Comparison of ENCODE assay signal across 14 cellular contexts in genomic region chr2:151891566-151892194, GRCh38.
DNase-seq lines count a peak whose midpoint lies in the region; ATAC-seq and TF ChIP-seq lines count a peak whose summit lies in the region.
"Had no signal": no experiment of that assay in that cellular context is flagged by ENCODE, and none has a peak within 500 bp of the region (broad histone marks: within the 10 kb centered on the region; RNA-seq: fewer than 3 reads in every experiment).

No MANE protein-coding gene starts in this region.

- H3K4me1 ChIP-seq in right cardiac atrium (ENCODE audit: control insufficient read depth, insufficient read depth, low read length) (peaks cover 1% of the 10 kb centered on the region), skeletal muscle satellite cell (ENCODE audit: control insufficient read depth, insufficient read depth, low read length) (no peaks in the 10 kb centered on the region)

- no peak overlapping the region for H3K9ac ChIP-seq in skeletal muscle satellite cell (ENCODE audit: low read depth, low read length)

- no peaks in the 10 kb centered on the region for H3K27me3 Mint-ChIP-seq in WTC11 (ENCODE audit: low read depth)
- H3K27me3 Mint-ChIP-seq in activated CD8-positive, alpha-beta T cell treated with anti-CD3 and anti-CD28 coated beads, Interleukin-2, amount 10 ng/mL, durations not matched to agents 7 days and 5 days (ENCODE audit: low read depth), result peaks cover 2% of the 10 kb centered on the region

- H3K4me1 Mint-ChIP-seq in WTC11, result no peaks in the 10 kb centered on the region
- H3K4me1 Mint-ChIP-seq in activated CD8-positive, alpha-beta T cell treated with anti-CD3 and anti-CD28 coated beads, Interleukin-2, amount 10 ng/mL, durations not matched to agents 7 days and 5 days (ENCODE audit: low read depth), result no peaks in the 10 kb centered on the region

- DNase-seq in HEK293T (ENCODE audit: extremely low spot score) (peak; percentile 14), WTC11 (ENCODE audit: low spot score) (peak; percentile 18), right cardiac atrium (no peak), foreskin melanocyte (no peak)
- no peak for DNase-seq in activated CD8-positive, alpha-beta T cell treated with anti-CD3 and anti-CD28 coated beads, Interleukin-2, amount 10 ng/mL, durations not matched to agents 7 days and 5 days
- DNase-seq: activated CD4-positive, alpha-beta T cell treated with anti-CD3 and anti-CD28 coated beads, Interleukin-2, amount 50 U/mL, for 48 hours; CD4-positive, alpha-beta T cell; NCI-H226; retina had no signal

- H3K9me3 ChIP-seq in right cardiac atrium (ENCODE audit: control insufficient read depth, low read length) (no peaks in the 10 kb centered on the region), skeletal muscle satellite cell (replicated peaks; ENCODE audit: low read length) (peaks cover 3% of the 10 kb centered on the region)

- H3K27ac ChIP-seq in right cardiac atrium (ENCODE audit: low read length), result no peak overlapping the region

- intact Hi-C loops in right cardiac atrium (cut with DNase I), result no loop called here

- H3K9me3 Mint-ChIP-seq in WTC11, result peaks cover 12% of the 10 kb centered on the region
- H3K9me3 Mint-ChIP-seq in activated CD8-positive, alpha-beta T cell treated with anti-CD3 and anti-CD28 coated beads, Interleukin-2, amount 10 ng/mL, durations not matched to agents 7 days and 5 days (ENCODE audit: insufficient read depth), result peaks cover 5% of the 10 kb centered on the region

- TF ChIP-seq CTCF in WTC11 (IDR thresholded peaks at IDR 0.05), result no peak

- H3K4me3 Mint-ChIP-seq in WTC11, result no peak overlapping the region
- no peak overlapping the region for H3K4me3 Mint-ChIP-seq in activated CD8-positive, alpha-beta T cell treated with anti-CD3 and anti-CD28 coated beads, Interleukin-2, amount 10 ng/mL, durations not matched to agents 7 days and 5 days
- H3K4me3 Mint-ChIP-seq: CD4-positive, alpha-beta T cell; T-helper 2 cell treated with Interferon-gamma antibody and Interleukin-4, amounts not matched to agents 5 μg/mL and 100 μg/mL, for 36 hours had no signal

- no peaks in the 10 kb centered on the region for H3K27me3 ChIP-seq in right cardiac atrium (ENCODE audit: control insufficient read depth, insufficient read depth)
- H3K27me3 ChIP-seq in skeletal muscle satellite cell (ENCODE audit: control insufficient read depth, insufficient read depth, low read length), result peaks cover 3% of the 10 kb centered on the region

- no peaks in the 10 kb centered on the region for H3K36me3 ChIP-seq in skeletal muscle satellite cell (ENCODE audit: insufficient read depth, low read length)

- WGBS in right cardiac atrium, result 52% methylated on average over 7 of the region's 7 CpGs

- peaks cover 4% of the 10 kb centered on the region; the same call in 1 of the 2 replicates for H3K36me3 Mint-ChIP-seq in WTC11
- no peaks in the 10 kb centered on the region for H3K36me3 Mint-ChIP-seq in activated CD8-positive, alpha-beta T cell treated with anti-CD3 and anti-CD28 coated beads, Interleukin-2, amount 10 ng/mL, durations not matched to agents 7 days and 5 days (ENCODE audit: low read depth)

- CTCF ChIA-PET in HEK293T (lab: Yijun Ruan, JAX), result no interaction called here
- CTCF ChIA-PET in WTC11 (lab: Charles Lee), result interaction anchor here (1.3 to 1.6 kb wide), 2 partner anchors 12 to 134 kb away, joined by 3 read pairs; no protein-coding TSS in a partner anchor
- CTCF ChIA-PET in activated CD8-positive, alpha-beta T cell treated with anti-CD3 and anti-CD28 coated beads, Interleukin-2, amount 10 ng/mL, durations not matched to agents 7 days and 5 days (lab: Charles Lee), result no interaction called here

- ATAC-seq in WTC11, result peak; percentile 62; the same call in 1 of the 2 replicates
- peak in 1 of 2 donors; percentile 61 for ATAC-seq in right cardiac atrium
- no peak for ATAC-seq in HG03039 (IDR thresholded peaks at IDR 0.05; ENCODE audit: unreplicated experiment)
- no peak for ATAC-seq in GM21825 (IDR thresholded peaks at IDR 0.05; ENCODE audit: unreplicated experiment)
- no peak for ATAC-seq in activated CD8-positive, alpha-beta T cell treated with anti-CD3 and anti-CD28 coated beads, Interleukin-2, amount 10 ng/mL, durations not matched to agents 7 days and 5 days
- ATAC-seq: esophagus mucosa had no signal

- no peak overlapping the region for H3K27ac Mint-ChIP-seq in WTC11
- H3K27ac Mint-ChIP-seq in activated CD8-positive, alpha-beta T cell treated with anti-CD3 and anti-CD28 coated beads, Interleukin-2, amount 10 ng/mL, durations not matched to agents 7 days and 5 days, result no peak overlapping the region
- H3K27ac Mint-ChIP-seq: CD4-positive, alpha-beta T cell; T-helper 2 cell treated with Interferon-gamma antibody and Interleukin-4, amounts not matched to agents 5 μg/mL and 100 μg/mL, for 36 hours had no signal

- POLR2A ChIA-PET in HEK293T (lab: Yijun Ruan, JAX), result no interaction called here
- POLR2A ChIA-PET in WTC11 (lab: Charles Lee), result no interaction called here
- POLR2A ChIA-PET in activated CD8-positive, alpha-beta T cell treated with anti-CD3 and anti-CD28 coated beads, Interleukin-2, amount 10 ng/mL, durations not matched to agents 7 days and 5 days (lab: Charles Lee), result no interaction called here

- peak overlapping the region; percentile 26 for H3K4me3 ChIP-seq in right cardiac atrium (ENCODE audit: low read length)
- H3K4me3 ChIP-seq in skeletal muscle satellite cell (ENCODE audit: low read length), result no peak overlapping the region

- H3K4me2 ChIP-seq in skeletal muscle satellite cell (ENCODE audit: low read length), result peak overlapping the region; percentile 24

TF ChIP-seq in HEK293T, 16 proteins besides CTCF, POLR2A, EP300 and RAD21:
- TF ChIP-seq FOXM1 (IDR thresholded peaks at IDR 0.05; ENCODE audit: borderline replicate concordance) (no peak), SP1 (IDR thresholded peaks at IDR 0.05) (no peak), PKNOX1 (IDR thresholded peaks at IDR 0.05) (no peak), SUZ12 (IDR thresholded peaks at IDR 0.05) (no peak), FOXA1 (IDR thresholded peaks at IDR 0.05) (no peak), BHLHE40 (IDR thresholded peaks at IDR 0.05; ENCODE audit: borderline replicate concordance) (no peak), LEF1 (IDR thresholded peaks at IDR 0.05; ENCODE audit: borderline replicate concordance) (no peak), ARNT (IDR thresholded peaks at IDR 0.05) (no peak), HDGF (IDR thresholded peaks at IDR 0.05; ENCODE audit: borderline replicate concordance) (no peak), FOXK2 (IDR thresholded peaks at IDR 0.05) (no peak), ZNF384 (IDR thresholded peaks at IDR 0.05) (no peak), L3MBTL2 (conservative IDR thresholded peaks at IDR 0.05) (no peak), ELF4 (IDR thresholded peaks at IDR 0.05) (no peak)

TF ChIP-seq in WTC11, 78 proteins besides CTCF, POLR2A, EP300 and RAD21:
- TF ChIP-seq TEAD1 (CRISPR knock-in tag; IDR thresholded peaks at IDR 0.05), result no peak
- TF ChIP-seq PRDM15 (CRISPR knock-in tag; IDR thresholded peaks at IDR 0.05), result no peak

Comparison
In these comparisons a context has a peak if more than half of its experiments do, and no peak if none do; other contexts are left out.
1. DNase-seq: peak in HEK293T (single experiment) and WTC11 (single experiment); none in right cardiac atrium (0 of 3), foreskin melanocyte (single experiment) and activated CD8-positive, alpha-beta T cell treated with anti-CD3 and anti-CD28 coated beads, Interleukin-2, amount 10 ng/mL, durations not matched to agents 7 days and 5 days (single experiment).